In the genomic region with DNA sequence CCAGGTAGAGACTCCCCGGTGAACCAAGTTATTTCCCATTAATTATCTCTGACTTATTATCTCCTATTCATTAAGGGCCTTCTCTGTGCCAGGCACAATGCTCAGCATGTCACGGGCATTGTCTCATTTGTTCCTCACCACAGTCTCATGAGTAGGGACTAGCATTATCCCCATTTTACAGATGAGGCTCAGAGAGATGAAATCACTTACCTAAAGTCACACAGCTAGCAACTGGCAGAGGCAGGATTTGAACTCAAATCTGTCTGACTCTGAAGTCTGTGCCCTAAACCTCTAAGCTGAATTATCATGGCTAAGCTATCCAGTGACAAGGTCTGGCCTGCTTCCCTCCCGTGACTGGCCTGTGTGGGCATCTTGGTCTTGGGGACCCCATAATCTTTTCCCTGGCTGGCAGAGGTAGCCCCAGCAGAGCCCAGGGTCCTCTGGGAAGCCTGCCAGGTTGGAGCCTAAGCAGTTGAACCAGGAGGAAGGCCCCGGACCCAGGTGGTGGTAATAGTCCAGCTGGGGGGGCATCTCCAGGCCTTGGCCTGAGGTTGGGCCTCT, we compare ENCODE assay signal across 8 cellular contexts. TPM values are rescaled to one million over a fixed set of nuclear protein-coding genes. Genes with fewer than 3 reads are reported as not detected.
DNase-seq lines count a peak whose midpoint lies in the region; TF ChIP-seq lines count a peak whose summit lies in the region.

No MANE protein-coding gene starts in this region.

- H3K4me1 Mint-ChIP-seq in dendritic cell treated with granulocyte-macrophage colony-stimulating factor and Interleukin-4, amounts not matched to agents 40 ng/mL and 50 ng/mL, for 4 days (ENCODE audit: low read depth), result peaks cover 72% of the 10 kb centered on the region

- H3K4me3 ChIP-seq in BJ (ENCODE audit: low read depth, low read length) (peak overlapping the region; percentile 43), NB4 (ENCODE audit: low read depth, low read length) (peak overlapping the region; percentile 70), neural cell (ENCODE audit: low read length) (peak overlapping the region; percentile 63)

- H3K36me3 Mint-ChIP-seq in dendritic cell treated with granulocyte-macrophage colony-stimulating factor and Interleukin-4, amounts not matched to agents 40 ng/mL and 50 ng/mL, for 4 days (ENCODE audit: low read depth), result peaks cover 67% of the 10 kb centered on the region

- POLR2A ChIA-PET in BJ (lab: Charles Lee), result interaction anchor here (1.9 kb wide), 1 partner anchor 10 kb away, joined by 9 read pairs; the partner anchor contains the start of gene TRAPPC3

- H3K9me3 ChIP-seq in neural cell (ENCODE audit: low read length), result no peaks in the 10 kb centered on the region

- no peaks in the 10 kb centered on the region for H3K9me2 ChIP-seq in neural cell (ENCODE audit: insufficient read depth, low read length)

- H3K27me3 Mint-ChIP-seq in dendritic cell treated with granulocyte-macrophage colony-stimulating factor and Interleukin-4, amounts not matched to agents 40 ng/mL and 50 ng/mL, for 4 days, result no peaks in the 10 kb centered on the region

- TF ChIP-seq RAD21 in neural cell (conservative IDR thresholded peaks at IDR 0.05), result no peak

- TF ChIP-seq EP300 in neural cell (conservative IDR thresholded peaks at IDR 0.05; ENCODE audit: poor library complexity, severe bottlenecking), result no peak

- TF ChIP-seq POLR2A in NB4 (IDR thresholded peaks at IDR 0.05; ENCODE audit: extremely low read depth, insufficient read length), result no peak

- H3K27ac Mint-ChIP-seq in dendritic cell treated with granulocyte-macrophage colony-stimulating factor and Interleukin-4, amounts not matched to agents 40 ng/mL and 50 ng/mL, for 4 days, result peak overlapping the region; percentile 89

- H3F3A ChIP-seq in neural cell (ENCODE audit: insufficient read depth, low read length, poor library complexity, severe bottlenecking), result no peaks in the 10 kb centered on the region

- no peaks in the 10 kb centered on the region for H3K27me3 ChIP-seq in BJ (ENCODE audit: control insufficient read depth, insufficient read depth, low read length)
- no peaks in the 10 kb centered on the region for H3K27me3 ChIP-seq in neural cell (ENCODE audit: insufficient read depth, low read depth, low read length)

- no peaks in the 10 kb centered on the region for H3K36me3 ChIP-seq in BJ (ENCODE audit: control insufficient read depth, insufficient read depth, low read length)
- H3K36me3 ChIP-seq in neural cell (ENCODE audit: insufficient read depth, low read length), result no peaks in the 10 kb centered on the region

- H3K9me3 Mint-ChIP-seq in dendritic cell treated with granulocyte-macrophage colony-stimulating factor and Interleukin-4, amounts not matched to agents 40 ng/mL and 50 ng/mL, for 4 days, result peaks cover 8% of the 10 kb centered on the region

- intact Hi-C loops in dendritic cell treated with granulocyte-macrophage colony-stimulating factor and Interleukin-4, amounts not matched to agents 40 ng/mL and 50 ng/mL, for 4 days (cut with micrococcal nuclease), result no loop called here

- H3K27ac ChIP-seq in neural cell (ENCODE audit: low read length), result no peak overlapping the region

- TF ChIP-seq CTCF in BJ (IDR thresholded peaks at IDR 0.05; ENCODE audit: insufficient read depth, low read depth, low read length), result no peak
- no peak for TF ChIP-seq CTCF in NB4 (IDR thresholded peaks at IDR 0.05; ENCODE audit: low read depth, low read length)
- no peak for TF ChIP-seq CTCF in neural cell (IDR thresholded peaks at IDR 0.05; ENCODE audit: poor library complexity, severe bottlenecking)

- peak overlapping the region; percentile 76 for H3K4me2 ChIP-seq in neural cell (ENCODE audit: low read length)

- no peak overlapping the region for H2AFZ ChIP-seq in neural cell (ENCODE audit: low read depth, low read length)

- peak overlapping the region; percentile 75 for H3K4me3 Mint-ChIP-seq in dendritic cell treated with granulocyte-macrophage colony-stimulating factor and Interleukin-4, amounts not matched to agents 40 ng/mL and 50 ng/mL, for 4 days

- H3K79me2 ChIP-seq in neural cell (replicated peaks; ENCODE audit: insufficient read depth, low read length), result peaks cover 93% of the 10 kb centered on the region

- CTCF ChIA-PET in BJ (lab: Yijun Ruan, JAX), result interaction anchor here (0.8 to 4.4 kb wide), 10 partner anchors 10 to 125 kb away, joined by 3 to 33 read pairs (median 4); partner anchors contain the start of gene TRAPPC3

- peak overlapping the region; percentile 38 for H3K9ac ChIP-seq in neural cell (ENCODE audit: low read length)

- H4K20me1 ChIP-seq in neural cell (ENCODE audit: insufficient read depth), result peaks cover 36% of the 10 kb centered on the region

- no peak for DNase-seq in BJ (ENCODE audit: low read depth)
- DNase-seq in NB4 (ENCODE audit: low read depth), result peak; percentile 21
- no peak for DNase-seq in UCSD-AML1 (lab: John Stamatoyannopoulos, UW; ENCODE audit: unreplicated experiment)
- no peak for DNase-seq in NOMO-1 treated with DMSO at 0.1 percent for 48 hours (lab: John Stamatoyannopoulos, UW; ENCODE audit: unreplicated experiment)
- no peak for DNase-seq in NCI-H1436 (lab: John Stamatoyannopoulos, UW)
- no peak for DNase-seq in hippocampal formation (lab: John Stamatoyannopoulos, UW)

TF ChIP-seq in neural cell, 6 proteins besides CTCF, POLR2A, EP300 and RAD21:
- TF ChIP-seq EZH2 (IDR thresholded peaks at IDR 0.05; ENCODE audit: borderline replicate concordance, insufficient read depth, low read length, poor library complexity, severe bottlenecking) (no peak), POLR2AphosphoS5 (IDR thresholded peaks at IDR 0.05) (no peak), REST (IDR thresholded peaks at IDR 0.05; ENCODE audit: borderline replicate concordance) (no peak), MXI1 (conservative IDR thresholded peaks at IDR 0.05; ENCODE audit: poor library complexity, severe bottlenecking) (no peak), SMC3 (conservative IDR thresholded peaks at IDR 0.05; ENCODE audit: poor library complexity) (no peak), TAF1 (IDR thresholded peaks at IDR 0.05; ENCODE audit: low read depth) (no peak)

RNA-seq across cellular contexts. Expression of gene MAP7D1, which starts 4.5 kb away (rescaled TPM):
- polyA plus RNA-seq in BJ (2011; rRNA removed) (20.7 and 33.7 TPM in 2 replicates), neural cell (142 and 156 TPM in 2 replicates)
- 31.7 and 38.6 TPM in 2 replicates for polyA minus RNA-seq in BJ (2011; rRNA and poly(A)+ RNA removed)
- polyA minus RNA-seq in neural cell, result 102 and 119 TPM in 2 replicates

RNA-seq across cellular contexts. Expression of gene TRAPPC3, which starts 11.2 kb away (rescaled TPM):
- polyA plus RNA-seq in BJ (2011; rRNA removed) (65.4 and 95.8 TPM in 2 replicates), neural cell (236 and 278 TPM in 2 replicates)
- polyA minus RNA-seq in BJ (2011; rRNA and poly(A)+ RNA removed), result 13.6 and 19.6 TPM in 2 replicates
- 76.0 and 81.1 TPM in 2 replicates for polyA minus RNA-seq in neural cell

RNA-seq across cellular contexts. Expression of gene COL8A2, which starts 35.4 kb away (rescaled TPM):
- polyA plus RNA-seq in BJ (2011; rRNA removed), result 6.0 and 6.8 TPM in 2 replicates
- 2.6 and 6.4 TPM in 2 replicates for polyA minus RNA-seq in BJ (2011; rRNA and poly(A)+ RNA removed)
- polyA plus RNA-seq in neural cell, result 0.98 TPM in 1 of 2 replicates, not detected in the other
- polyA minus RNA-seq in neural cell, result not detected in 2 replicates
